39 cellular contexts compared by ENCODE assay signal in genomic region chr6:73354389-73354651, GRCh38. TPM values are rescaled to one million over a fixed set of nuclear protein-coding genes. Genes with fewer than 3 reads are reported as not detected.
"Had no signal": no experiment of that assay in that cellular context is flagged by ENCODE, and none has a peak within 500 bp of the region (broad histone marks: within the 10 kb centered on the region; RNA-seq: fewer than 3 reads in every experiment).

No MANE protein-coding gene starts in this region.

- H3K4me3 ChIP-seq: MG63 had no signal

- H3K27ac ChIP-seq: KMS-11 had no signal

- H3K9me3 ChIP-seq: MG63 had no signal

- H3K27me3 ChIP-seq: MG63 had no signal

- H3K4me2 ChIP-seq: KMS-11 had no signal

- H3K36me3 ChIP-seq: MG63 had no signal

- DNase-seq: Karpas-422, Kasumi-1, KG1, MG63, MM.1S, MV-4-11, NCI-H1048, NCI-H1092, NCI-H1092 treated with DMSO at 0.1 percent for 48 hours, NCI-H1105, NCI-H1105 treated with DMSO at 0.1 percent for 48 hours, NCI-H1417, NCI-H1417 treated with DMSO at 0.1 percent for 48 hours, NCI-H1436, NCI-H1436 treated with DMSO at 0.1 percent for 48 hours, NCI-H146, NCI-H1694, NCI-H1694 treated with DMSO at 0.1 percent for 48 hours, NCI-H187, NCI-H187 treated with DMSO at 0.1 percent for 48 hours, NCI-H1930, NCI-H2029, NCI-H2029 treated with DMSO at 0.1 percent for 48 hours, NCI-H2081, NCI-H2081 treated with DMSO at 0.1 percent for 48 hours, NCI-H2107, NCI-H2171, NCI-H2171 treated with DMSO at 0.1 percent for 48 hours, NCI-H2227 treated with DMSO at 0.1 percent for 48 hours, NCI-H226, NCI-H345, NCI-H446, NCI-H446 treated with DMSO at 0.1 percent for 48 hours, NCI-H510A had no signal

- H3K9ac ChIP-seq: KMS-11 had no signal

RNA-seq across cellular contexts. Expression of gene DPPA5, which starts 0.2 kb away (rescaled TPM):
- total RNA-seq: LHCN-M2, M059J, MCF 10A, NCI-H460 had no signal

RNA-seq across cellular contexts. Expression of gene KHDC3L, which starts 8.1 kb away (rescaled TPM):
- total RNA-seq: LHCN-M2, MCF 10A, NCI-H460 had no signal

RNA-seq across cellular contexts. Expression of gene OOEP, which starts 15.4 kb away (rescaled TPM):
- total RNA-seq: LHCN-M2, M059J, MCF 10A, NCI-H460 had no signal

RNA-seq across cellular contexts. Expression of gene DDX43, which starts 40.3 kb away (rescaled TPM):
- total RNA-seq: LHCN-M2, M059J, MCF 10A, NCI-H460 had no signal
